In genomic region chr11:61028135-61028729, GRCh38 we compare ENCODE assay signal across 1 cellular context.
TF ChIP-seq lines count a peak whose summit lies in the region.

No MANE protein-coding gene starts in this region.

TF ChIP-seq in GM23338, 12 proteins besides CTCF, POLR2A, EP300 and RAD21 (continued from another document):
- TF ChIP-seq ETS1 (IDR thresholded peaks at IDR 0.05) (no peak), EZH2phosphoT487 (IDR thresholded peaks at IDR 0.05; ENCODE audit: unreplicated experiment) (no peak), JUNB (IDR thresholded peaks at IDR 0.05; ENCODE audit: unreplicated experiment) (no peak), ZNF331 (CRISPR knock-in tag; IDR thresholded peaks at IDR 0.05; ENCODE audit: low read depth) (no peak), ZNF114 (CRISPR knock-in tag; IDR thresholded peaks at IDR 0.05) (no peak), CREB1 (CRISPR knock-in tag; IDR thresholded peaks at IDR 0.05; ENCODE audit: low read depth) (no peak), POLR2AphosphoS5 (IDR thresholded peaks at IDR 0.05; ENCODE audit: low read depth) (no peak), ZNF462 (CRISPR knock-in tag; IDR thresholded peaks at IDR 0.05) (no peak), STAT1 (IDR thresholded peaks at IDR 0.05; ENCODE audit: unreplicated experiment) (no peak), EZH2 (IDR thresholded peaks at IDR 0.05; ENCODE audit: low read depth, unreplicated experiment) (no peak)
